ENCODE assay signal across 8 cellular contexts in genomic region chr4:8201341-8201781, GRCh38. TPM values are rescaled to one million over a fixed set of nuclear protein-coding genes. Genes with fewer than 3 reads are reported as not detected.
DNase-seq lines count a peak whose midpoint lies in the region; ATAC-seq and TF ChIP-seq lines count a peak whose summit lies in the region.

No MANE protein-coding gene starts in this region.

- H3K9me3 ChIP-seq in GM23248 (ENCODE audit: low read depth), result no peaks in the 10 kb centered on the region

- H3F3A ChIP-seq in GM23248 (ENCODE audit: insufficient read depth), result no peaks in the 10 kb centered on the region

- peak overlapping the region; percentile 96 for H3K27ac ChIP-seq in RWPE1
- H3K27ac ChIP-seq in coronary artery, result peak overlapping the region in 1 of 2 donors; percentile 90
- H3K27ac ChIP-seq in GM23248, result no peak overlapping the region

- H3K79me2 ChIP-seq in GM23248 (ENCODE audit: insufficient read depth), result no peaks in the 10 kb centered on the region

- no peak for TF ChIP-seq CTCF in GM06990 (IDR thresholded peaks at IDR 0.05; ENCODE audit: insufficient read depth, low read length, poor library complexity, severe bottlenecking)
- no peak for TF ChIP-seq CTCF in RWPE1 (conservative IDR thresholded peaks at IDR 0.05; ENCODE audit: low read depth)
- TF ChIP-seq CTCF in coronary artery (IDR thresholded peaks at IDR 0.05), result no peak

- no peak for ATAC-seq in HG03159 (IDR thresholded peaks at IDR 0.05; ENCODE audit: unreplicated experiment)

- H4K20me1 ChIP-seq in GM23248 (ENCODE audit: insufficient read depth), result no peaks in the 10 kb centered on the region

- H3K9me2 ChIP-seq in GM23248 (ENCODE audit: insufficient read depth), result no peaks in the 10 kb centered on the region

- 67% methylated on average over 7 to 9 of the region's 9 CpGs for WGBS in GM23248 (ENCODE audit: low coverage in 1 of 2, low lambda C conversion rate in 2 of 2, missing lambda C conversion rate in 2 of 2), 2 experiments

- H3K36me3 ChIP-seq in GM06990 (ENCODE audit: control insufficient read depth, insufficient read depth, low read length) (peaks cover 6% of the 10 kb centered on the region), H7 (replicated peaks; ENCODE audit: control insufficient read depth, insufficient read depth, low read length) (no peaks in the 10 kb centered on the region), GM23248 (ENCODE audit: low read depth) (no peaks in the 10 kb centered on the region)

- CTCF ChIA-PET in RWPE1 (lab: Yijun Ruan, JAX), result interaction anchor here (2.9 kb wide), 1 partner anchor 25 kb away, joined by 9 read pairs; no protein-coding TSS in a partner anchor

- in situ Hi-C loops in ACHN (cut with HindIII; ENCODE audit: low pct_ligation_motif_present, low pct_unique_long_range_greater_than_20kb, low sequenced_read_pairs), result no loop called here
- in situ Hi-C loops in GM23248 (cut with MboI), result no loop called here

- H3K4me2 ChIP-seq in GM23248 (ENCODE audit: unreplicated experiment), result no peak overlapping the region

- peaks cover 8% of the 10 kb centered on the region; the same call in 1 of the 2 replicates for H3K4me1 ChIP-seq in GM23248 (ENCODE audit: insufficient read depth)

- no peak overlapping the region for H3K9ac ChIP-seq in GM23248

- H3K4me3 ChIP-seq in GM06990 (replicated peaks; ENCODE audit: low read depth, low read length) (peak overlapping the region; percentile 77), H7 (ENCODE audit: insufficient read depth, low read depth, low read length) (no peak overlapping the region), coronary artery (peak overlapping the region; percentile 74), GM23248 (no peak overlapping the region)

- H3K27me3 ChIP-seq in GM06990 (replicated peaks; ENCODE audit: control insufficient read depth, insufficient read depth, low read length) (no peaks in the 10 kb centered on the region), H7 (ENCODE audit: control insufficient read depth, insufficient read depth, low read length) (no peaks in the 10 kb centered on the region), GM23248 (replicated peaks; ENCODE audit: insufficient read depth) (no peaks in the 10 kb centered on the region)

- DNase-seq in GM06990 (ENCODE audit: extremely low read depth, insufficient read length) (peak; percentile 62), H7 (peak; percentile 70), RWPE1 (ENCODE audit: low spot score) (no peak), coronary artery (ENCODE audit: low spot score) (no peak), ACHN (no peak), GM23248 (no peak)
- peak; percentile 49 for DNase-seq in stimulated activated CD4-positive, alpha-beta T cell treated with anti-CD3 and anti-CD28 coated beads, Interleukin-4, amount 100 ng/mL, for 1 hour

- H2AFZ ChIP-seq in GM23248, result no peak overlapping the region

- POLR2A ChIA-PET in RWPE1 (lab: Yijun Ruan, JAX; ENCODE audit: low non-redundant PET), result no interaction called here

RNA-seq across cellular contexts. Expression of gene SH3TC1, which starts 2.3 kb away (rescaled TPM):
- 0.59 and 2.2 TPM in 2 replicates for total RNA-seq in H7 (2014; rRNA removed; shearing (Covaris generic))
- total RNA-seq in GM23248 (2014; rRNA removed; shearing (Covaris generic)), result 6.5 and 9.9 TPM in 2 replicates
- 0.57 and 2.3 TPM in 2 replicates for polyA plus RNA-seq in GM23248 (2016; fragmentation: Nextera tagmentation; extraction: Ambion mirVana)

RNA-seq across cellular contexts. Expression of gene ABLIM2, which starts 42.7 kb away (rescaled TPM):
- 1.6 and 1.9 TPM in 2 replicates for total RNA-seq in H7 (2014; rRNA removed; shearing (Covaris generic))
- not detected in 2 replicates for total RNA-seq in GM23248 (2014; rRNA removed; shearing (Covaris generic))
- polyA plus RNA-seq in GM23248 (2016; fragmentation: Nextera tagmentation; extraction: Ambion mirVana), result not detected in 2 replicates

Comparison
In these comparisons a context has a peak if more than half of its experiments do, and no peak if none do; other contexts are left out.
1. DNase-seq: peak in GM06990 (single experiment), H7 (single experiment) and stimulated activated CD4-positive, alpha-beta T cell treated with anti-CD3 and anti-CD28 coated beads, Interleukin-4, amount 100 ng/mL, for 1 hour (single experiment); none in RWPE1 (single experiment), coronary artery (single experiment), ACHN (single experiment) and GM23248 (single experiment).
2. H3K4me3 ChIP-seq: peak in GM06990 (single experiment) and coronary artery (single experiment); none in H7 (single experiment) and GM23248 (single experiment).